9 cellular contexts compared by ENCODE assay signal in genomic region chr12:20629414-20630156, GRCh38.
A peak's percentile ranks its signal among the peaks of the same experiment; 100 is the strongest.
DNase-seq lines count a peak whose midpoint lies in the region; TF ChIP-seq lines count a peak whose summit lies in the region.
"Had no signal": no experiment of that assay in that cellular context is flagged by ENCODE, and none has a peak within 500 bp of the region (broad histone marks: within the 10 kb centered on the region; RNA-seq: fewer than 3 reads in every experiment).

No MANE protein-coding gene starts in this region.

- no peaks in the 10 kb centered on the region for H3K79me2 ChIP-seq in trophoblast cell (ENCODE audit: control insufficient read depth, insufficient read depth, low read length, poor library complexity)

- peaks cover 22% of the 10 kb centered on the region for H3K36me3 ChIP-seq in left ventricle myocardium inferior
- peaks cover 0 to 2% of the 10 kb centered on the region in 2 experiments for H3K36me3 ChIP-seq in trophoblast cell (ENCODE audit: control insufficient read depth in 1 of 2, insufficient read depth in 2 of 2, low read length in 2 of 2)

- no peak overlapping the region for H3K18ac ChIP-seq in trophoblast cell (ENCODE audit: low read length)

- H3K4me1 ChIP-seq in left ventricle myocardium inferior (peaks cover 56% of the 10 kb centered on the region), trophoblast cell (ENCODE audit: control insufficient read depth in 1 of 2, insufficient read depth in 2 of 2, low read length in 2 of 2) (no peaks in the 10 kb centered on the region)

- no peak overlapping the region for H4K91ac ChIP-seq in trophoblast cell (ENCODE audit: low read depth, low read length)

- H3K4me3 ChIP-seq in left ventricle myocardium inferior, result no peak overlapping the region
- H3K4me3 ChIP-seq in retinal pigment epithelial cell (ENCODE audit: low read length), result no peak overlapping the region
- no peak overlapping the region for H3K4me3 ChIP-seq in trophoblast cell (ENCODE audit: low read depth, low read length)

- TF ChIP-seq CTCF in left ventricle myocardium inferior (IDR thresholded peaks at IDR 0.05; ENCODE audit: borderline replicate concordance) (no peak), retinal pigment epithelial cell (conservative IDR thresholded peaks at IDR 0.05; ENCODE audit: low read depth, low read length) (no peak), GM13976 (IDR thresholded peaks at IDR 0.05; ENCODE audit: borderline replicate concordance, control extremely low read depth, extremely low read depth, insufficient read depth, missing control alignments) (no peak)

- no peak overlapping the region for H3K14ac ChIP-seq in trophoblast cell (ENCODE audit: low read length)

- no peaks in the 10 kb centered on the region for H3K9me3 ChIP-seq in left ventricle myocardium inferior (replicated peaks)
- no peaks in the 10 kb centered on the region for H3K9me3 ChIP-seq in trophoblast cell (ENCODE audit: insufficient read depth, low read depth, low read length)

- H3K4ac ChIP-seq in trophoblast cell (ENCODE audit: low read depth, low read length), result no peak overlapping the region

- no CpG with 5 or more reads among the region's 6 CpGs for WGBS in trophoblast cell (ENCODE audit: extremely low coverage, insufficient coverage, insufficient read length)

- H4K12ac ChIP-seq in trophoblast cell (ENCODE audit: low read depth, low read length), result no peak overlapping the region

- no peak overlapping the region for H3K9ac ChIP-seq in trophoblast cell (ENCODE audit: low read length)

- peak overlapping the region; percentile 68 for H3K27ac ChIP-seq in left ventricle myocardium inferior (replicated peaks)
- H3K27ac ChIP-seq in trophoblast cell (ENCODE audit: low read depth, low read length), result no peak overlapping the region

- H2BK12ac ChIP-seq in trophoblast cell (ENCODE audit: low read length), result no peak overlapping the region

- no peak overlapping the region for H3K4me2 ChIP-seq in trophoblast cell (ENCODE audit: low read length)

- H3K27me3 ChIP-seq in left ventricle myocardium inferior (ENCODE audit: low read depth) (no peaks in the 10 kb centered on the region), trophoblast cell (ENCODE audit: insufficient read depth, low read length) (no peaks in the 10 kb centered on the region)

- DNase-seq in HPDE6-E6E7 (ENCODE audit: extremely low spot score) (peak; percentile 11), astrocyte of the hippocampus (ENCODE audit: low read depth, low spot score) (peak; percentile 77), left ventricle myocardium inferior (peak; percentile 21), retinal pigment epithelial cell (ENCODE audit: low read depth) (peak; percentile 46), ecto neural progenitor cell (ENCODE audit: low spot score) (no peak), trophoblast cell (no peak), DMS153 (lab: John Stamatoyannopoulos, UW) (no peak), GM13976 (ENCODE audit: low spot score) (no peak)
- DNase-seq: erythroblast had no signal

- in situ Hi-C loops in GM13976 (cut with MboI; ENCODE audit: low sequenced_read_pairs, unreplicated experiment), result no loop called here

- no peaks in the 10 kb centered on the region for H3K79me1 ChIP-seq in trophoblast cell (ENCODE audit: low read length)

- intact Hi-C loops in left ventricle myocardium inferior (cut with micrococcal nuclease), result no loop called here

- no peak overlapping the region for H4K8ac ChIP-seq in trophoblast cell (ENCODE audit: low read depth, low read length)

- no peak overlapping the region for H3K23ac ChIP-seq in trophoblast cell (ENCODE audit: low read length)

- no peak overlapping the region for H2BK120ac ChIP-seq in trophoblast cell (ENCODE audit: insufficient read depth, low read length, poor library complexity)

- no peak overlapping the region for H2AK5ac ChIP-seq in trophoblast cell (ENCODE audit: low read length)

- H2AFZ ChIP-seq in trophoblast cell (ENCODE audit: insufficient read depth, low read length, poor library complexity), result no peak overlapping the region

- H2BK5ac ChIP-seq in trophoblast cell (ENCODE audit: low read depth, low read length, poor library complexity), result no peak overlapping the region

Comparison
In these comparisons a context has a peak if more than half of its experiments do, and no peak if none do; other contexts are left out.
1. DNase-seq: peak in HPDE6-E6E7 (single experiment), astrocyte of the hippocampus (single experiment), left ventricle myocardium inferior (single experiment) and retinal pigment epithelial cell (single experiment); none in ecto neural progenitor cell (single experiment), trophoblast cell (0 of 2), DMS153 (single experiment) and GM13976 (single experiment).